In the genomic region with DNA sequence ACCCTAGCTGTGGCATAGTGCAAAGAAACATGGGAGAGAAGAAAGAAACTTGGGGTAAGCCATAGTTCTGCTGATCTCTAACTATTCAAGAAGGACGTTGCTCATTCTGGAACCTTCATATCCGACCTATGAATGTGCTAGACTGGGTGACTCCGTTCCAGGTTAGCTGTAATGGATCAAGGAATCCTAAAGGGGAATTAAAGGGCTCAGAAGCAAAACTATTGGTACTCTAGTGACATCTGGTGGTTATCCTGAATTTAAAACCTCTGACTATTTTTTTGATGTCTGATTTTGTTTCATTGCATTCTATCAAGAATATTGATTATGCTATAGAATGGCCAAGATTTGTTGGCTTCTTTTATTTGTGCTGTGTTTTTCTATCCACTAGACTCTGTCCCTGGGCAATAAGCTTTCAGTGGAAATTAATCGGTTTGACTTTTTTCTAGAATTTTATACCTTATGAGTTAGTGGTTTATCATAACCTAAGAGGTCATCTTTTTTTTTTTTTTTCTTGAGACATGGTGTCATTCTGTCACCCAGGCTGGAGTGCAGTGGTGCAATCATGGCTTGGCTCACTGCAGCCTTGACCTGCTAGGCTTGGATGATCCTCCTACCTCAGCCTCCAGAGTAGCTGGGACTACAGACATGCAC, we compare ENCODE assay signal across 8 cellular contexts. TPM values are rescaled to one million over a fixed set of nuclear protein-coding genes. Genes with fewer than 3 reads are reported as not detected.
DNase-seq lines count a peak whose midpoint lies in the region; ATAC-seq, FAIRE-seq and TF ChIP-seq lines count a peak whose summit lies in the region.

No MANE protein-coding gene starts in this region.

- peaks cover 0 to 5% (median 0%) of the 10 kb centered on the region in 4 donors for H3K4me1 ChIP-seq in Peyer's patch
- no peaks in the 10 kb centered on the region for H3K4me1 ChIP-seq in pancreas

- H3K4me3 Mint-ChIP-seq in Calu3 (ENCODE audit: low read depth, unreplicated experiment), result no peak overlapping the region

- TF ChIP-seq POLR2A in Peyer's patch (IDR thresholded peaks at IDR 0.05), result no peak

- ATAC-seq in pancreas (peak; percentile 46 to 77 (median 66)), GM21381 (IDR thresholded peaks at IDR 0.05; ENCODE audit: unreplicated experiment) (no peak)

- H3K4me3 ChIP-seq in Peyer's patch (no peak overlapping the region), pancreas (no peak overlapping the region)

- TF ChIP-seq CTCF in Calu3 (IDR thresholded peaks at IDR 0.05; ENCODE audit: unreplicated experiment), result peak; percentile 32
- TF ChIP-seq CTCF in Peyer's patch (IDR thresholded peaks at IDR 0.05), result peak; percentile 13 to 79 (median 61)
- TF ChIP-seq CTCF in pancreas (IDR thresholded peaks at IDR 0.05), result peak in 3 of 4 donors; percentile 18 to 36 (median 36)

- no peak for DNase-seq in Calu3
- peak; percentile 39 for DNase-seq in HuH-7 (ENCODE audit: low spot score)
- no peak for DNase-seq in Peyer's patch
- peak; percentile 70 for DNase-seq in fibroblast of gingiva (ENCODE audit: low read depth)
- DNase-seq in pancreas, result no peak
- DNase-seq in T-helper 2 cell, result no peak
- DNase-seq in mucosa of gallbladder (ENCODE audit: low spot score), result no peak

- no peak overlapping the region for H3K27ac Mint-ChIP-seq in Calu3 (ENCODE audit: unreplicated experiment)

- intact Hi-C loops in Calu3 (cut with micrococcal nuclease; ENCODE audit: unreplicated experiment), result loop anchor here (1.0 to 5.0 kb wide), 5 partner anchors 28 to 243 kb away; no protein-coding TSS in a partner anchor
- intact Hi-C loops in pancreas (cut with DNase I), result loop anchor here in 2 of 3 donors (5.0 to 10.0 kb wide), 2 partner anchors 246 to 248 kb away; no protein-coding TSS in a partner anchor

- FAIRE-seq in pancreas (lab: Jason Lieb, UNC), result peak; percentile 13

- peaks cover 10% of the 10 kb centered on the region for H3K4me1 Mint-ChIP-seq in Calu3 (ENCODE audit: low read depth, unreplicated experiment)

- CTCF ChIA-PET in Calu3 (lab: Charles Lee), result interaction anchor here (0.6 to 2.2 kb wide), 6 partner anchors 24 to 945 kb away, joined by 3 to 8 read pairs (median 4); no protein-coding TSS in a partner anchor

- no TSS peak for BruUV-seq in Calu3 (replicated peaks; lab: Mats Ljungman, UMichigan)

- H3K9me3 Mint-ChIP-seq in Calu3 (ENCODE audit: low read depth, unreplicated experiment), result no peaks in the 10 kb centered on the region

- peaks cover 0 to 54% (median 0%) of the 10 kb centered on the region in 3 donors for H3K36me3 ChIP-seq in Peyer's patch
- peaks cover 0 to 16% (median 6%) of the 10 kb centered on the region in 3 donors for H3K36me3 ChIP-seq in pancreas

- H3K27ac ChIP-seq in Peyer's patch (peak overlapping the region in 1 of 4 donors; percentile 46), pancreas (no peak overlapping the region)

- 35 to 49% methylated on average over 4 of the region's 4 CpGs for WGBS in pancreas, 2 donors

- H3K36me3 Mint-ChIP-seq in Calu3 (ENCODE audit: insufficient read depth, unreplicated experiment), result no peaks in the 10 kb centered on the region

- no peaks in the 10 kb centered on the region for H3K27me3 ChIP-seq in Peyer's patch
- no peaks in the 10 kb centered on the region for H3K27me3 ChIP-seq in pancreas

- H3K27me3 Mint-ChIP-seq in Calu3 (ENCODE audit: unreplicated experiment), result no peaks in the 10 kb centered on the region

- no peaks in the 10 kb centered on the region for H3K9me3 ChIP-seq in Peyer's patch
- no peaks in the 10 kb centered on the region for H3K9me3 ChIP-seq in pancreas

RNA-seq across cellular contexts. Expression of a gene that starts 19.5 kb away (rescaled TPM):
- total RNA-seq in Calu3 (2022) (19.6 and 20.1 TPM in 2 replicates), Peyer's patch (10 to 100 TPM; 16.0 to 35.5 (median 26.5) TPM), pancreas (1 to 10 TPM; 3.9 to 9.3 (median 6.3) TPM), mucosa of gallbladder (18.8 TPM)
- polyA plus RNA-seq in pancreas, result 1 to 10 TPM; 6.3 to 8.5 TPM

RNA-seq across cellular contexts. Expression of a gene that starts 47.7 kb away (rescaled TPM):
- total RNA-seq in Calu3 (2022), result not detected in 2 replicates
- 10 to 100 TPM in 1 of 4 donors, 1 to 10 TPM in 3; 4.4 to 18.2 (median 4.8) TPM for total RNA-seq in Peyer's patch
- 1 to 10 TPM in 3 of 6 donors, under 1 TPM in 3; 0.39 to 4.0 (median 1.2) TPM for total RNA-seq in pancreas
- 1 to 10 TPM; 2.2 to 4.1 TPM for polyA plus RNA-seq in pancreas
- 18.2 TPM for total RNA-seq in mucosa of gallbladder

Comparison
In these comparisons a context has a peak if more than half of its experiments do, and no peak if none do; other contexts are left out.
1. DNase-seq: peak in HuH-7 (single experiment) and fibroblast of gingiva (single experiment); none in Calu3 (single experiment), Peyer's patch (0 of 3), pancreas (0 of 6), T-helper 2 cell (0 of 5) and mucosa of gallbladder (single experiment).
2. Peak in every context shown above with its lines, with median percentiles within 50 percentile points of each other: CTCF ChIP-seq.